Comparison of ENCODE assay signal across 15 cellular contexts in the genomic region with DNA sequence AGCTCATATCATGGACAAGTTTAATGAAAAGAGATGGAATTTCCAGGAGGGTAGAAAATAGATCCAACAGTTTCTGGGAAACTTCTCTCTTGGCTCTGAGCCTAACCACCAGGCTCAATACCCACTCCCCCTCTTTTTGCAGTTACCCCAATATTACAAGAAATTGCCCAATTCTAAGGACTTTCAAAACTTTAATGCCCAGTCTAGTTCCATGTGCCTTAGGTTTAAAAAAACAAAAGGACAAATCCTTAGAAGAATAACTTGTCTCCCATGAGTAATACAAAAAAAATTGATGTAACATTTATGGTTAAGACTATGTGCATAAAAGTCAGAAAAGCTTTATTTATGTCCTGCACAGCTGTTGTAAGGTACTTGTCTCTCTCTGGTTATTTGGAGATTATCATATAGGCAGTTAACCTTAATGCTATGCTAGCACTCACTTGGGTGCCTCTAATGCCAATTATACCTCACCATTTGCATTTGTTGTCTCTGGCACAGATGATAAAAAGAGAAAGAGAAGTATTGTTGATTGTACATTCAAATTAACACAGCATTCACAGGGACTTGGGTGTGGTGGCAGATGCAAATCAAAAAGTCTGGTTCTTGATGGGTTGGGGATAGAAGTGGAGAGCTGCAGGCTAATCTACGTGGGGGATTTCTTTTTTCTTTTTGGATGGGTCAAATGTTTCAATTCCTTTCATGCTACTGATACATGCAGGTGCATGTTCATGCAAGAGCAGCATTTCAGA.
DNase-seq lines count a peak whose midpoint lies in the region; ATAC-seq and TF ChIP-seq lines count a peak whose summit lies in the region.
"Had no signal": no experiment of that assay in that cellular context is flagged by ENCODE, and none has a peak within 500 bp of the region (broad histone marks: within the 10 kb centered on the region; RNA-seq: fewer than 3 reads in every experiment).

No MANE protein-coding gene starts in this region.

- no peaks in the 10 kb centered on the region for H3F3A ChIP-seq in GM23248 (ENCODE audit: insufficient read depth)

- peak overlapping the region; percentile 1 for H3K4me2 ChIP-seq in GM23248 (ENCODE audit: unreplicated experiment)

- H3K36me3 ChIP-seq in GM23248 (ENCODE audit: low read depth) (no peaks in the 10 kb centered on the region), gastrocnemius medialis (no peaks in the 10 kb centered on the region)
- H3K36me3 ChIP-seq: right atrium auricular region had no signal

- peaks cover 5% of the 10 kb centered on the region for H3K36me3 Mint-ChIP-seq in nephron (ENCODE audit: low read depth)
- H3K36me3 Mint-ChIP-seq: CD14-positive monocyte had no signal

- no peaks in the 10 kb centered on the region for H3K9me2 ChIP-seq in GM23248 (ENCODE audit: insufficient read depth)

- H3K27me3 ChIP-seq in GM23248 (replicated peaks; ENCODE audit: insufficient read depth) (no peaks in the 10 kb centered on the region), gastrocnemius medialis (no peaks in the 10 kb centered on the region)
- H3K27me3 ChIP-seq: foreskin keratinocyte, right atrium auricular region had no signal

- H4K20me1 ChIP-seq in GM23248 (ENCODE audit: insufficient read depth) = no peaks in the 10 kb centered on the region

- H3K27ac Mint-ChIP-seq in nephron = peak overlapping the region; percentile 40 to 68 (median 43)
- H3K27ac Mint-ChIP-seq: activated CD8-positive, alpha-beta T cell treated with anti-CD3 and anti-CD28 coated beads for 36 hours had no signal

- no peak for ATAC-seq in sciatic nerve
- no peak for ATAC-seq in gastrocnemius medialis
- ATAC-seq: activated CD8-positive, alpha-beta T cell treated with anti-CD3 and anti-CD28 coated beads for 36 hours; foreskin keratinocyte had no signal

- no peak for TF ChIP-seq POLR2A in gastrocnemius medialis (IDR thresholded peaks at IDR 0.05)

- no peak overlapping the region for H3K9ac ChIP-seq in GM23248

- H3K9me3 ChIP-seq in GM23248 (ENCODE audit: low read depth) (no peaks in the 10 kb centered on the region), gastrocnemius medialis (no peaks in the 10 kb centered on the region)
- H3K9me3 ChIP-seq: right atrium auricular region had no signal

- peaks cover 4% of the 10 kb centered on the region for H3K27me3 Mint-ChIP-seq in nephron (ENCODE audit: low read depth)
- H3K27me3 Mint-ChIP-seq: activated CD8-positive, alpha-beta T cell treated with anti-CD3 and anti-CD28 coated beads for 36 hours had no signal

- DNase-seq in GM04503 (ENCODE audit: low read depth) (peak; percentile 31), GM23248 (peak; percentile 20), NCI-H526 treated with DMSO at 0.1 percent for 48 hours (lab: John Stamatoyannopoulos, UW) (peak; percentile 94), sciatic nerve (ENCODE audit: low spot score) (no peak), NCI-H2196 treated with DMSO at 0.1 percent for 48 hours (lab: John Stamatoyannopoulos, UW; ENCODE audit: unreplicated experiment) (no peak), gastrocnemius medialis (no peak)
- DNase-seq: activated CD8-positive, alpha-beta T cell treated with anti-CD3 and anti-CD28 coated beads for 36 hours; cerebellar nuclear complex; NCI-H1694; RPMI8226; stimulated activated CD4-positive, alpha-beta T cell treated with anti-CD3 and anti-CD28 coated beads, Interleukin-2, amount 100 ng/mL, for 24 hours had no signal

- H3K9me3 Mint-ChIP-seq in nephron = peaks cover 9% of the 10 kb centered on the region
- H3K9me3 Mint-ChIP-seq: activated CD8-positive, alpha-beta T cell treated with anti-CD3 and anti-CD28 coated beads for 36 hours had no signal

- no peak overlapping the region for H2AFZ ChIP-seq in GM23248

- H3K79me2 ChIP-seq in GM23248 (ENCODE audit: insufficient read depth) = no peaks in the 10 kb centered on the region

- H3K4me3 ChIP-seq in GM23248 = no peak overlapping the region
- no peak overlapping the region for H3K4me3 ChIP-seq in gastrocnemius medialis
- H3K4me3 ChIP-seq: right atrium auricular region had no signal

- H3K4me1 ChIP-seq in GM23248 (ENCODE audit: insufficient read depth) = peaks cover 14% of the 10 kb centered on the region
- no peaks in the 10 kb centered on the region for H3K4me1 ChIP-seq in gastrocnemius medialis

- WGBS in GM23248 (ENCODE audit: low coverage in 1 of 2, low lambda C conversion rate in 2 of 2, missing lambda C conversion rate in 2 of 2), 2 experiments = 64 to 70% methylated on average over 1 of the region's 1 CpG

- no peak overlapping the region for H3K27ac ChIP-seq in GM23248
- H3K27ac ChIP-seq in gastrocnemius medialis = no peak overlapping the region
- H3K27ac ChIP-seq: foreskin keratinocyte, right atrium auricular region had no signal

- intact Hi-C loops in sciatic nerve (cut with DNase I) (no loop called here), gastrocnemius medialis (cut with DNase I; ENCODE audit: low total_unique reads) (no loop called here)

- no peak overlapping the region for H3K4me3 Mint-ChIP-seq in nephron
- H3K4me3 Mint-ChIP-seq: activated CD8-positive, alpha-beta T cell treated with anti-CD3 and anti-CD28 coated beads for 36 hours; CD14-positive monocyte had no signal

- peaks cover 45% of the 10 kb centered on the region for H3K4me1 Mint-ChIP-seq in nephron

- in situ Hi-C loops in GM23248 (cut with MboI) = no loop called here
- in situ Hi-C loops in gastrocnemius medialis (cut with MboI; ENCODE audit: low sequenced_read_pairs in 4 of 4) = no loop called here

- TF ChIP-seq CTCF in nephron (IDR thresholded peaks at IDR 0.05; ENCODE audit: unreplicated experiment in 3 of 3) (no peak), gastrocnemius medialis (IDR thresholded peaks at IDR 0.05 in 4 of 5, conservative IDR thresholded peaks at IDR 0.05 in 1 of 5) (no peak)

Comparison
In these comparisons a context has a peak if more than half of its experiments do, and no peak if none do; other contexts are left out.
1. DNase-seq: peak in GM04503 (single experiment), GM23248 (single experiment) and NCI-H526 treated with DMSO at 0.1 percent for 48 hours (single experiment); none in sciatic nerve (single experiment), NCI-H2196 treated with DMSO at 0.1 percent for 48 hours (single experiment) and gastrocnemius medialis (0 of 2).